8 cellular contexts compared by ENCODE assay signal in the genomic region with DNA sequence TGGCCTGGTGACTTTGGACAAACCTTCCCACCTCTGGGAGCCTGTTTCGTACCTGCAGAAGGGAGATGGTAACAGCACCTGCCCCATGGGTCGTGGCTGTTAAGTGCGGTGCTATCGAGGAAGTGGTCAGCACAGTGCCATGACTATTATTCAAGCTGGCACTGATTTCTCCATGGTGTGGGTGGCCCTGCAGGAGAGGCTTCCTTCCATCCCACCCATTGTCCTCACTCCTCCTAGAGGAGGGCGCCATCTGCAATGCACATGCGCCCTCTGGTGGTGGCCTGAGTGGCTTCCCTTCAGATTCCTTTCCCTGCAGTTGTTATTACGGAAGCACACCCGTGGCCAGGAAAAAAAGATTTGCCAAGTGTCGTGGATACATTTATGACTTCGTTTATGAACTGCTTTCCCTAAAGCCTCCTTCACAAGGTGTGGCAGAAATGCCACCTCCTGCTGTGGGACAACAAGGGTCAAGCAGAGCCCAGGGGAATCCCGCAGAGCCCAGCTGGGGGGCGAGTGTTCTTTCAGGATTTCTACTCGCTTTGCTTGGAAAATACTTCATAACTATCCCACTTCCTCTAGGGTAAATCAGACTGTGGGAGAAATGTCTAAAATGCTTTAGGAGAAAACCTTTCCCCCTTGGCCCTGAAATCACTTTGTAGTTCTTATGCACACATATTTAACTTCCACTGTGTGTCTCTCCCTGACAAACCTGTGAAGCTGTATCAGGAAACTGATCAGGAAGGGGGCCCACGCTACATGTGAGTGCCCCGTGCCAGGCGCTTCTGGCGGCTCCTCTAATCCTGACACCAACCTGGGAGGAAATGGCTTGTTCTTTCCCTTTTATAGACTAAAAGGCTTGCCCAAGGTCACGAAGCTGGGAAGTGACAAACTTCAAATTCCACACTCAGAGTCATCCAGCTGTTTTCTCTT.
DNase-seq lines count a peak whose midpoint lies in the region; ATAC-seq and TF ChIP-seq lines count a peak whose summit lies in the region.

No MANE protein-coding gene starts in this region.

- H3K27me3 ChIP-seq in cardiac muscle cell = no peaks in the 10 kb centered on the region
- no peaks in the 10 kb centered on the region for H3K27me3 ChIP-seq in upper lobe of right lung

- DNase-seq in AG09319 (ENCODE audit: extremely low read depth, low read depth) (peak; percentile 64), NAMALWA (ENCODE audit: low spot score) (peak; percentile 85), SKM-1 treated with dmso at 0.1 percent for 144 hours (lab: John Stamatoyannopoulos, UW; ENCODE audit: unreplicated experiment) (peak; percentile 68), cardiac muscle cell (ENCODE audit: low read depth in 1 of 2, low spot score in 1 of 2) (peak; percentile 90 to 92), progenitor cell of endocrine pancreas (ENCODE audit: low spot score, unreplicated experiment) (peak; percentile 74), upper lobe of right lung (peak; percentile 90)
- DNase-seq in activated naive CD8-positive, alpha-beta T cell treated with anti-CD3 and anti-CD28 coated beads, Interleukin-2, amount 50 U/mL, for 16 hours (ENCODE audit: low read depth, low spot score) = peak; percentile 54

- H3K9me3 Mint-ChIP-seq in progenitor cell of endocrine pancreas (ENCODE audit: low read depth) = no peaks in the 10 kb centered on the region

- H3K4me3 ChIP-seq in cardiac muscle cell = no peak overlapping the region
- H3K4me3 ChIP-seq in upper lobe of right lung = peak overlapping the region; percentile 40

- H3K27ac ChIP-seq in cardiac muscle cell (peak overlapping the region; percentile 86), upper lobe of right lung (peak overlapping the region; percentile 87)

- H3K36me3 ChIP-seq in cardiac muscle cell (no peaks in the 10 kb centered on the region), upper lobe of right lung (no peaks in the 10 kb centered on the region)

- H3K27ac Mint-ChIP-seq in progenitor cell of endocrine pancreas = peak overlapping the region; percentile 91

- H3K9me3 ChIP-seq in cardiac muscle cell (ENCODE audit: low read depth) (no peaks in the 10 kb centered on the region), upper lobe of right lung (no peaks in the 10 kb centered on the region)

- TF ChIP-seq CTCF in AG09319 (IDR thresholded peaks at IDR 0.05; ENCODE audit: low read depth, low read length) (peak; percentile 95), cardiac muscle cell (IDR thresholded peaks at IDR 0.05; ENCODE audit: low read depth, low read length) (peak; percentile 95), progenitor cell of endocrine pancreas (IDR thresholded peaks at IDR 0.05; ENCODE audit: unreplicated experiment) (peak; percentile 99), upper lobe of right lung (IDR thresholded peaks at IDR 0.05) (peak; percentile 98)

- ATAC-seq in GM19372 (IDR thresholded peaks at IDR 0.05; ENCODE audit: low read depth, unreplicated experiment) (peak; percentile 64), upper lobe of right lung (peak; percentile 96)

- H3K4me1 Mint-ChIP-seq in progenitor cell of endocrine pancreas (ENCODE audit: low read depth) = peaks cover 34% of the 10 kb centered on the region

- H3K27me3 Mint-ChIP-seq in progenitor cell of endocrine pancreas = no peaks in the 10 kb centered on the region

- peak overlapping the region; percentile 18 for H3K4me3 Mint-ChIP-seq in progenitor cell of endocrine pancreas (ENCODE audit: low read depth)

- intact Hi-C loops in upper lobe of right lung (cut with DNase I) = no loop called here

- H3K36me3 Mint-ChIP-seq in progenitor cell of endocrine pancreas (ENCODE audit: insufficient read depth) = peaks cover 16% of the 10 kb centered on the region

- H3K4me1 ChIP-seq in cardiac muscle cell (ENCODE audit: low read depth) = peaks cover 8% of the 10 kb centered on the region
- peaks cover 27% of the 10 kb centered on the region for H3K4me1 ChIP-seq in upper lobe of right lung
